In the genomic region with DNA sequence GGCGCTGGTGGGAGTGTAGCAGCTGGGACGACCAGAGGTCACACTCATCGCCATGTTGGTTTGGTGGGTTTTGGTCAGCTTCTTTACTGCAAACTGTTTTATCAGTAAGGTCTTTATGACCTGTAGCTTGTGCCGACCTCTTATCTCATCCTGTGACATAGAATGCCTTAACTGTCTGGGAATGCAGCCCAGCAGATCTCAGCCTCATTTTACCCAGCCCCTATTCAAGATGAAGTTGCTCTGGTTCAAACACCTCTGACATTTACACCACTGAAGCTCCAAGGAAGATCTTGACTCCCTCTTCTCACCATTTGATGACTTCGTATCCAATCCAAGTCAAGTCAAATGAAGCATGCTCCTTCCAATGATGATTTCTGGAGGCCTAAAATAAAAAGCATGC, we compare ENCODE assay signal across 18 cellular contexts. TPM values are rescaled to one million over a fixed set of nuclear protein-coding genes. Genes with fewer than 3 reads are reported as not detected.
DNase-seq lines count a peak whose midpoint lies in the region; ATAC-seq and TF ChIP-seq lines count a peak whose summit lies in the region.
"Had no signal": no experiment of that assay in that cellular context is flagged by ENCODE, and none has a peak within 500 bp of the region (broad histone marks: within the 10 kb centered on the region; RNA-seq: fewer than 3 reads in every experiment).

No MANE protein-coding gene starts in this region.

- H4K20me1 ChIP-seq in Karpas-422 (ENCODE audit: insufficient read depth, low read depth, low read length) = no peaks in the 10 kb centered on the region
- no peaks in the 10 kb centered on the region for H4K20me1 ChIP-seq in smooth muscle cell (ENCODE audit: low read depth)

- H3K4me1 ChIP-seq in Karpas-422 (ENCODE audit: low read length) = peaks cover 18% of the 10 kb centered on the region
- H3K4me1 ChIP-seq in smooth muscle cell (ENCODE audit: low read depth) = peaks cover 17% of the 10 kb centered on the region
- H3K4me1 ChIP-seq in prostate gland (replicated peaks) = peaks cover 10% of the 10 kb centered on the region

- H3K27ac ChIP-seq in Karpas-422 (ENCODE audit: low read length) = no peak overlapping the region
- H3K27ac ChIP-seq in smooth muscle cell (ENCODE audit: low read depth) = peak overlapping the region; percentile 87
- no peak overlapping the region for H3K27ac ChIP-seq in prostate gland
- H3K27ac ChIP-seq: 22Rv1, pancreas had no signal

- intact Hi-C loops in activated CD4-positive, alpha-beta T cell treated with anti-CD3 and anti-CD28 coated beads for 36 hours (cut with DNase I, micrococcal nuclease) = loop anchor here (5.0 to 10.0 kb wide), 3 partner anchors 90 to 355 kb away; no protein-coding TSS in a partner anchor
- intact Hi-C loops in prostate gland (cut with DNase I) = loop anchor here (10.0 kb wide), 1 partner anchor 783 kb away; a partner anchor contains a TSS

- H3K79me2 ChIP-seq in Karpas-422 (ENCODE audit: low read length) = peaks cover 15% of the 10 kb centered on the region
- H3K79me2 ChIP-seq in smooth muscle cell (ENCODE audit: low read depth) = peaks cover 10% of the 10 kb centered on the region

- WGBS in smooth muscle cell (ENCODE audit: low lambda C conversion rate) = 57% methylated on average over 5 of the region's 5 CpGs
- 89% methylated on average over 5 of the region's 5 CpGs for WGBS in prostate gland

- CTCF ChIA-PET in activated CD4-positive, alpha-beta T cell treated with anti-CD3 and anti-CD28 coated beads for 36 hours (lab: Charles Lee) = interaction anchor here (0.6 to 0.7 kb wide), 2 partner anchors 782 to 822 kb away, joined by 3 read pairs; no protein-coding TSS in a partner anchor

- no peaks in the 10 kb centered on the region for H3K36me3 ChIP-seq in Karpas-422 (ENCODE audit: insufficient read depth, low read length)
- H3K36me3 ChIP-seq in smooth muscle cell (ENCODE audit: low read depth) = no peaks in the 10 kb centered on the region
- H3K36me3 ChIP-seq in prostate gland = no peaks in the 10 kb centered on the region
- H3K36me3 ChIP-seq: pancreas had no signal

- no peak overlapping the region for H3K4me3 ChIP-seq in Karpas-422 (ENCODE audit: low read length)
- no peak overlapping the region for H3K4me3 ChIP-seq in smooth muscle cell
- no peak overlapping the region for H3K4me3 ChIP-seq in prostate gland
- H3K4me3 ChIP-seq: pancreas had no signal

- H3K4me3 Mint-ChIP-seq in activated CD4-positive, alpha-beta T cell treated with anti-CD3 and anti-CD28 coated beads for 36 hours = no peak overlapping the region
- peak overlapping the region; percentile 23 for H3K4me3 Mint-ChIP-seq in glutamatergic neuron (ENCODE audit: unreplicated experiment)

- H3K9ac ChIP-seq in Karpas-422 (ENCODE audit: low read length) = no peak overlapping the region
- no peak overlapping the region for H3K9ac ChIP-seq in smooth muscle cell (ENCODE audit: low read depth)

- peak overlapping the region; percentile 52 for H3K27ac Mint-ChIP-seq in activated CD4-positive, alpha-beta T cell treated with anti-CD3 and anti-CD28 coated beads for 36 hours
- no peak overlapping the region for H3K27ac Mint-ChIP-seq in glutamatergic neuron (ENCODE audit: unreplicated experiment)

- POLR2A ChIA-PET in activated CD4-positive, alpha-beta T cell treated with anti-CD3 and anti-CD28 coated beads for 36 hours (lab: Charles Lee) = no interaction called here

- no peak for DNase-seq in activated CD4-positive, alpha-beta T cell treated with anti-CD3 and anti-CD28 coated beads for 36 hours
- no peak for DNase-seq in activated CD4-positive, alpha-beta T cell treated with anti-CD3 and anti-CD28 coated beads, Interleukin-2, amount 50 U/mL, for 1 hour
- DNase-seq in Karpas-422 (no peak), glutamatergic neuron (no peak), smooth muscle cell (lab: John Stamatoyannopoulos, UW; ENCODE audit: unreplicated experiment) (no peak), prostate gland (ENCODE audit: low spot score) (no peak), GM20000 (ENCODE audit: low spot score) (no peak), GM03348 (ENCODE audit: low spot score) (no peak)
- DNase-seq: activated effector memory CD4-positive, alpha-beta T cell treated with Interleukin-2 at 50 U/mL for 16 hours; COR-L47; effector memory CD8-positive, alpha-beta T cell; foreskin fibroblast; MM.1S; pancreas; Right ventricle myocardium superior; testis had no signal

- no peaks in the 10 kb centered on the region for H3K9me3 Mint-ChIP-seq in activated CD4-positive, alpha-beta T cell treated with anti-CD3 and anti-CD28 coated beads for 36 hours (ENCODE audit: low read depth)
- peaks cover 4% of the 10 kb centered on the region for H3K9me3 Mint-ChIP-seq in glutamatergic neuron (ENCODE audit: unreplicated experiment)
- H3K9me3 Mint-ChIP-seq: effector memory CD8-positive, alpha-beta T cell had no signal

- H2AFZ ChIP-seq in Karpas-422 (ENCODE audit: low read length) = no peak overlapping the region
- H2AFZ ChIP-seq in smooth muscle cell (ENCODE audit: low read depth) = no peak overlapping the region

- no peaks in the 10 kb centered on the region for H3K9me2 ChIP-seq in Karpas-422 (replicated peaks; ENCODE audit: insufficient read depth, low read length)

- no peak for TF ChIP-seq POLR2A in prostate gland (IDR thresholded peaks at IDR 0.05)

- no peak for TF ChIP-seq CTCF in glutamatergic neuron (IDR thresholded peaks at IDR 0.05; ENCODE audit: partially characterized antibody, unreplicated experiment)
- TF ChIP-seq CTCF in smooth muscle cell (IDR thresholded peaks at IDR 0.05; ENCODE audit: borderline replicate concordance, insufficient read depth, poor library complexity, severe bottlenecking) = no peak
- no peak for TF ChIP-seq CTCF in prostate gland (IDR thresholded peaks at IDR 0.05)
- no peak for TF ChIP-seq CTCF in GM20000 (IDR thresholded peaks at IDR 0.05; ENCODE audit: extremely low read depth, missing control alignments)

- no peak for ATAC-seq in activated CD4-positive, alpha-beta T cell treated with anti-CD3 and anti-CD28 coated beads for 36 hours
- ATAC-seq: effector memory CD8-positive, alpha-beta T cell; pancreas had no signal

- peaks cover 13% of the 10 kb centered on the region for H3K36me3 Mint-ChIP-seq in activated CD4-positive, alpha-beta T cell treated with anti-CD3 and anti-CD28 coated beads for 36 hours (ENCODE audit: low read depth)
- no peaks in the 10 kb centered on the region for H3K36me3 Mint-ChIP-seq in glutamatergic neuron (ENCODE audit: unreplicated experiment)

- H3K27me3 Mint-ChIP-seq in activated CD4-positive, alpha-beta T cell treated with anti-CD3 and anti-CD28 coated beads for 36 hours = no peaks in the 10 kb centered on the region
- H3K27me3 Mint-ChIP-seq in glutamatergic neuron (ENCODE audit: unreplicated experiment) = no peaks in the 10 kb centered on the region
- H3K27me3 Mint-ChIP-seq: effector memory CD8-positive, alpha-beta T cell had no signal

- H3F3A ChIP-seq in smooth muscle cell (ENCODE audit: low read depth) = peaks cover 23% of the 10 kb centered on the region

- H3K4me2 ChIP-seq in Karpas-422 (ENCODE audit: low read depth, low read length, poor library complexity, severe bottlenecking) (peak overlapping the region; percentile 77), smooth muscle cell (peak overlapping the region; percentile 88)

- H3K9me3 ChIP-seq in Karpas-422 (ENCODE audit: low read length) = no peaks in the 10 kb centered on the region
- no peaks in the 10 kb centered on the region for H3K9me3 ChIP-seq in smooth muscle cell (replicated peaks; ENCODE audit: low read depth)
- H3K9me3 ChIP-seq in prostate gland = no peaks in the 10 kb centered on the region
- H3K9me3 ChIP-seq: pancreas, testis had no signal

- peaks cover 37% of the 10 kb centered on the region for H3K4me1 Mint-ChIP-seq in activated CD4-positive, alpha-beta T cell treated with anti-CD3 and anti-CD28 coated beads for 36 hours
- peaks cover 18% of the 10 kb centered on the region for H3K4me1 Mint-ChIP-seq in glutamatergic neuron (ENCODE audit: low read depth, unreplicated experiment)

- H3K27me3 ChIP-seq in Karpas-422 (ENCODE audit: low read length) = no peaks in the 10 kb centered on the region
- no peaks in the 10 kb centered on the region for H3K27me3 ChIP-seq in smooth muscle cell (ENCODE audit: low read depth)
- no peaks in the 10 kb centered on the region for H3K27me3 ChIP-seq in prostate gland (replicated peaks; ENCODE audit: insufficient read depth)
- H3K27me3 ChIP-seq: pancreas, testis had no signal

RNA-seq across cellular contexts. Expression of a gene that starts 2.3 kb away (rescaled TPM):
- 10 to 100 TPM; 21.4 to 33.0 TPM for total RNA-seq in activated CD4-positive, alpha-beta T cell treated with anti-CD3 and anti-CD28 coated beads for 36 hours
- 29.9 and 70.4 TPM in 2 replicates for total RNA-seq in Karpas-422 (2014; rRNA removed; shearing (Covaris generic); ENCODE audit: low replicate concordance)
- total RNA-seq in glutamatergic neuron (ENCODE audit: unreplicated experiment) = 56.6 TPM
- 24.5 and 30.7 TPM in 2 replicates for total RNA-seq in smooth muscle cell
- polyA plus RNA-seq in smooth muscle cell = 45.2 and 45.3 TPM in 2 replicates
- 10 to 100 TPM; 50.0 to 51.6 TPM for total RNA-seq in prostate gland

RNA-seq across cellular contexts. Expression of a gene that starts 16.1 kb away (rescaled TPM):
- under 1 TPM; 0.05 to 0.14 TPM for total RNA-seq in activated CD4-positive, alpha-beta T cell treated with anti-CD3 and anti-CD28 coated beads for 36 hours
- not detected in 2 replicates for total RNA-seq in Karpas-422 (2014; rRNA removed; shearing (Covaris generic); ENCODE audit: low replicate concordance)
- total RNA-seq in glutamatergic neuron (ENCODE audit: unreplicated experiment) (20.7 TPM), smooth muscle cell (4.8 and 6.6 TPM in 2 replicates), prostate gland (10 to 100 TPM; 15.4 to 59.2 TPM)
- polyA plus RNA-seq in smooth muscle cell = 1.6 and 4.5 TPM in 2 replicates
- total RNA-seq: T-helper 2 cell treated with Interferon-gamma antibody and Interleukin-4, amounts not matched to agents 100 ng/mL and 5 ng/mL, for 36 hours had no signal

RNA-seq across cellular contexts. Expression of a gene that starts 41.6 kb away (rescaled TPM):
- total RNA-seq in activated CD4-positive, alpha-beta T cell treated with anti-CD3 and anti-CD28 coated beads for 36 hours = 10 to 100 TPM; 28.7 to 33.1 TPM
- total RNA-seq in Karpas-422 (2014; rRNA removed; shearing (Covaris generic); ENCODE audit: low replicate concordance) = 10.3 and 13.8 TPM in 2 replicates
- total RNA-seq in glutamatergic neuron (ENCODE audit: unreplicated experiment) (10.5 TPM), smooth muscle cell (8.5 and 8.8 TPM in 2 replicates), prostate gland (10 to 100 TPM; 29.1 to 50.6 TPM)
- 2.8 and 4.4 TPM in 2 replicates for polyA plus RNA-seq in smooth muscle cell
